ENCODE assay signal across 10 cellular contexts in genomic region chr18:57209697-57210096, GRCh38.
DNase-seq lines count a peak whose midpoint lies in the region; ATAC-seq, FAIRE-seq and TF ChIP-seq lines count a peak whose summit lies in the region.
"Had no signal": no experiment of that assay in that cellular context is flagged by ENCODE, and none has a peak within 500 bp of the region (broad histone marks: within the 10 kb centered on the region; RNA-seq: fewer than 3 reads in every experiment).

No MANE protein-coding gene starts in this region.

- H3K9me3 Mint-ChIP-seq in CD8-positive, alpha-beta T cell = no peaks in the 10 kb centered on the region
- peaks cover 4% of the 10 kb centered on the region; the same call in 1 of the 3 replicates for H3K9me3 Mint-ChIP-seq in GM23338

- peaks cover 15% of the 10 kb centered on the region for H3K4me1 Mint-ChIP-seq in CD8-positive, alpha-beta T cell (ENCODE audit: low read depth)
- peaks cover 47% of the 10 kb centered on the region for H3K4me1 Mint-ChIP-seq in GM23338

- H3K9me3 ChIP-seq in CD8-positive, alpha-beta T cell (ENCODE audit: low read length) = no peaks in the 10 kb centered on the region
- H3K9me3 ChIP-seq in keratinocyte (ENCODE audit: control insufficient read depth, low read depth, low read length) = no peaks in the 10 kb centered on the region

- no peak for ATAC-seq in CD8-positive, alpha-beta T cell
- ATAC-seq in GM23338 (peak; percentile 54), HG03439 (IDR thresholded peaks at IDR 0.05; ENCODE audit: unreplicated experiment) (no peak)

- no peak for TF ChIP-seq CTCF in CD8-positive, alpha-beta T cell (IDR thresholded peaks at IDR 0.05)
- no peak for TF ChIP-seq CTCF in GM23338 (conservative IDR thresholded peaks at IDR 0.05; ENCODE audit: low read depth in 2 of 2)
- TF ChIP-seq CTCF in RWPE1 (conservative IDR thresholded peaks at IDR 0.05; ENCODE audit: low read depth) = no peak
- no peak for TF ChIP-seq CTCF in keratinocyte (optimal IDR thresholded peaks at IDR 0.05 in 1 of 3, IDR thresholded peaks at IDR 0.05 in 1 of 3, conservative IDR thresholded peaks at IDR 0.05 in 1 of 3; ENCODE audit: extremely low read depth in 1 of 3, insufficient read depth in 2 of 3, low read length in 3 of 3)

- no peak for DNase-seq in CD8-positive, alpha-beta T cell
- DNase-seq in GM23338 (ENCODE audit: low spot score) (peak; percentile 23), RWPE1 (ENCODE audit: low spot score) (no peak), keratinocyte (ENCODE audit: low read depth, low spot score) (no peak), AML-193 (lab: John Stamatoyannopoulos, UW) (no peak), mesenteric fat pad (ENCODE audit: low spot score) (no peak), NCI-H82 treated with DMSO at 0.1 percent for 48 hours (lab: John Stamatoyannopoulos, UW; ENCODE audit: unreplicated experiment) (no peak)
- DNase-seq: activated CD4-positive, CD25-positive, alpha-beta regulatory T cell treated with anti-CD3 and anti-CD28 coated beads, Interleukin-2, amount 50 U/mL, for 72 hours had no signal

- H3K9ac ChIP-seq in keratinocyte (ENCODE audit: control insufficient read depth, extremely low read depth, insufficient read depth, low read length) = no peak overlapping the region

- H3K27me3 Mint-ChIP-seq in CD8-positive, alpha-beta T cell (ENCODE audit: low read depth) = peaks cover 30% of the 10 kb centered on the region
- peaks cover 17% of the 10 kb centered on the region for H3K27me3 Mint-ChIP-seq in GM23338 (ENCODE audit: insufficient read depth, low read depth, poor library complexity)

- FAIRE-seq in keratinocyte (lab: Jason Lieb, UNC) = no peak
- FAIRE-seq: G401.6 had no signal

- no peaks in the 10 kb centered on the region for H3K79me2 ChIP-seq in GM23338 (replicated peaks; ENCODE audit: insufficient read depth)
- H3K79me2 ChIP-seq in keratinocyte (ENCODE audit: control insufficient read depth, insufficient read depth, low read length) = no peaks in the 10 kb centered on the region

- H3K4me2 ChIP-seq in GM23338 (peak overlapping the region; percentile 76), keratinocyte (ENCODE audit: control insufficient read depth, extremely low read depth, insufficient read depth, low read depth, low read length) (peak overlapping the region; percentile 71)

- dilution Hi-C loops in keratinocyte (cut with MboI; ENCODE audit: extremely low pct_ligation_motif_present, low sequenced_read_pairs) = no loop called here

- H3K4me1 ChIP-seq in CD8-positive, alpha-beta T cell (ENCODE audit: insufficient read depth, low read length) = no peaks in the 10 kb centered on the region
- peaks cover 34% of the 10 kb centered on the region for H3K4me1 ChIP-seq in GM23338 (ENCODE audit: insufficient read depth)
- peaks cover 19% of the 10 kb centered on the region for H3K4me1 ChIP-seq in keratinocyte (ENCODE audit: control insufficient read depth, extremely low read depth, insufficient read depth, low read length)

- H4K20me1 ChIP-seq in GM23338 (replicated peaks; ENCODE audit: insufficient read depth) = no peaks in the 10 kb centered on the region
- no peaks in the 10 kb centered on the region for H4K20me1 ChIP-seq in keratinocyte (ENCODE audit: control insufficient read depth, extremely low read depth, insufficient read depth, low read length)

- POLR2A ChIA-PET in CD8-positive, alpha-beta T cell (lab: Charles Lee) = no interaction called here
- POLR2A ChIA-PET in RWPE1 (lab: Yijun Ruan, JAX; ENCODE audit: low non-redundant PET) = no interaction called here

- CTCF ChIA-PET in CD8-positive, alpha-beta T cell (lab: Charles Lee) = no interaction called here
- CTCF ChIA-PET in RWPE1 (lab: Yijun Ruan, JAX) = no interaction called here

- no peak overlapping the region for H3K4me3 ChIP-seq in CD8-positive, alpha-beta T cell (ENCODE audit: low read depth, low read length)
- H3K4me3 ChIP-seq in GM23338 = peak overlapping the region; percentile 43
- H3K4me3 ChIP-seq in keratinocyte (ENCODE audit: control insufficient read depth in 2 of 3, extremely low read depth in 1 of 3, insufficient read depth in 2 of 3, low read depth in 1 of 3, low read length in 3 of 3) = peak overlapping the region in 1 of 3 experiments; percentile 8

- H3K36me3 Mint-ChIP-seq in CD8-positive, alpha-beta T cell = no peaks in the 10 kb centered on the region
- H3K36me3 Mint-ChIP-seq in GM23338 (ENCODE audit: low read depth) = no peaks in the 10 kb centered on the region

- H3F3A ChIP-seq in GM23338 (replicated peaks; ENCODE audit: low read depth) = no peaks in the 10 kb centered on the region

- peaks cover 14% of the 10 kb centered on the region for H3K9me2 ChIP-seq in GM23338 (ENCODE audit: insufficient read depth)

- peak overlapping the region; percentile 61 for H3K4me3 Mint-ChIP-seq in CD8-positive, alpha-beta T cell
- peak overlapping the region; percentile 64 for H3K4me3 Mint-ChIP-seq in GM23338

- H3K27me3 ChIP-seq in CD8-positive, alpha-beta T cell (ENCODE audit: insufficient read depth, low read length) = no peaks in the 10 kb centered on the region
- H3K27me3 ChIP-seq in GM23338 (ENCODE audit: insufficient read depth) (no peaks in the 10 kb centered on the region), keratinocyte (ENCODE audit: control insufficient read depth, extremely low read depth, insufficient read depth, low read length) (no peaks in the 10 kb centered on the region)

- no peaks in the 10 kb centered on the region for H3K9me1 ChIP-seq in keratinocyte (ENCODE audit: control insufficient read depth, extremely low read depth, insufficient read depth, low read length)

- intact Hi-C loops in CD8-positive, alpha-beta T cell (cut with DNase I, micrococcal nuclease) = no loop called here

- H3K36me3 ChIP-seq in CD8-positive, alpha-beta T cell (ENCODE audit: insufficient read depth, low read length) = no peaks in the 10 kb centered on the region
- H3K36me3 ChIP-seq in GM23338 (ENCODE audit: insufficient read depth) (no peaks in the 10 kb centered on the region), keratinocyte (ENCODE audit: control insufficient read depth in 2 of 2, extremely low read depth in 1 of 2, insufficient read depth in 2 of 2, low read length in 2 of 2) (no peaks in the 10 kb centered on the region)

- H2AFZ ChIP-seq in GM23338 = peak overlapping the region; percentile 99
- no peak overlapping the region for H2AFZ ChIP-seq in keratinocyte (ENCODE audit: control insufficient read depth, low read length)

- no peak overlapping the region for H3K27ac ChIP-seq in CD8-positive, alpha-beta T cell (ENCODE audit: low read depth, low read length)
- H3K27ac ChIP-seq in GM23338 (ENCODE audit: low read depth) = peak overlapping the region; percentile 81; the same call in 1 of the 2 replicates
- H3K27ac ChIP-seq in RWPE1 = peak overlapping the region; percentile 62; the same call in 1 of the 2 replicates
- no peak overlapping the region for H3K27ac ChIP-seq in keratinocyte (ENCODE audit: control insufficient read depth, insufficient read depth, low read length)

- no peak overlapping the region for H3K27ac Mint-ChIP-seq in CD8-positive, alpha-beta T cell
- peak overlapping the region; percentile 49; the same call in 1 of the 2 replicates for H3K27ac Mint-ChIP-seq in GM23338

TF ChIP-seq in GM23338, 12 proteins besides CTCF, POLR2A, EP300 and RAD21 (continues in another document):
- TF ChIP-seq STAT1 (IDR thresholded peaks at IDR 0.05; ENCODE audit: unreplicated experiment) = no peak
- no peak for TF ChIP-seq ZNF331 (CRISPR knock-in tag; IDR thresholded peaks at IDR 0.05; ENCODE audit: low read depth)

Comparison
In these comparisons a context has a peak if more than half of its experiments do, and no peak if none do; other contexts are left out.
1. H3K27ac ChIP-seq: peak in GM23338 (single experiment) and RWPE1 (single experiment); none in CD8-positive, alpha-beta T cell (single experiment) and keratinocyte (single experiment).